Comparison of ENCODE assay signal across 2 cellular contexts in the genomic region with DNA sequence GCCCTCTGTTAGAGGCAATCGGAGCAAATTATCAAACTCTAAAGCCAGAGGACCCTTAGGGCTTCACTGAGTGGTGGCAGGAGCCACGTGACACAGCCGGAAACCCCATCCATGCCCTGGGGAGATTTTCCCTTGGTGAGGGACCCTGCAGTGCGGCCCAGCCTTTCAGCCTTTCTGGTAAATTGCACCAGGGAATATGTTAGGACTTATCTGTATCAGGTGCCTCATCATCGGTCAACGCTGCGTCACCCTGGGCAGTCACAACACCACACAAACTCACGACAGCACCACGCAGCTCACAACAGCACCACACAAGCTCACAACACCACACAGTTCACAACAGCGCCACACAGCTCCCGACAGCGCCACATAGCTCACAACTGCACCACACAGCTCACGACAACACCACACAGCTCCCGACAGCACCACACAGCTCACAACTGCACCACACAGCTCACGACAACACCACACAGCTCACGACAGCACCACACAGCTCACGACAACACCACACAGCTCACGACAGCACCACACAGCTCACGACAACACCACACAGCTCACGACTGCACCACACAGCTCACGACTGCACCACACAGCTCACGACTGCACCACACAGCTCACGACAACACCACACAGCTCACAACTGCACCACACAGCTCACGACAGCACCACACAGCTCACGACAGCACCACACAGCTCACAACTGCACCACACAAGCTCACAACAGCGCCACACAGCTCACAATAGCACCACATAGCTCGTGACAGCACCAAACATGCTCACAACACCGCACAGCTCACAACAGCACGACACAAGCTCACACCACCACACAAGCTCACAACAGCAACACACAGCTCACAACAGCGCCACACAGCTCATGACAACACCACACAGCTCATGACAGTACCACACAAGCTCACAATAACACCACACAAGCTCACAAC.
TF ChIP-seq lines count a peak whose summit lies in the region.

No MANE protein-coding gene starts in this region.

TF ChIP-seq in HepG2, 621 proteins besides CTCF, POLR2A, EP300 and RAD21:
- TF ChIP-seq REST (IDR thresholded peaks at IDR 0.05; ENCODE audit: borderline replicate concordance in 1 of 2, low read depth in 1 of 2, low read length in 2 of 2) (no peak), BHLHE40 (IDR thresholded peaks at IDR 0.05; ENCODE audit: low read length) (no peak), MAFK (conservative IDR thresholded peaks at IDR 0.05 in 1 of 2, IDR thresholded peaks at IDR 0.05 in 1 of 2; ENCODE audit: low read length in 2 of 2) (no peak), BCL3 (CRISPR knock-in tag; IDR thresholded peaks at IDR 0.05) (no peak), ZBTB26 (CRISPR knock-in tag; IDR thresholded peaks at IDR 0.05; ENCODE audit: borderline replicate concordance) (no peak), PAF1 (CRISPR knock-in tag; IDR thresholded peaks at IDR 0.05) (no peak), ETV5 (CRISPR knock-in tag; IDR thresholded peaks at IDR 0.05; ENCODE audit: borderline replicate concordance) (no peak), SPEN (CRISPR knock-in tag; IDR thresholded peaks at IDR 0.05; ENCODE audit: low read depth) (no peak)

TF ChIP-seq in H1, 55 proteins besides CTCF, POLR2A, EP300 and RAD21:
- TF ChIP-seq BACH1 (IDR thresholded peaks at IDR 0.05; ENCODE audit: low read length) (no peak), TAF1 (IDR thresholded peaks at IDR 0.05; ENCODE audit: low read depth, low read length) (no peak), BCL11A (IDR thresholded peaks at IDR 0.05; ENCODE audit: low read depth in 2 of 2, low read length in 2 of 2) (no peak), GABPA (IDR thresholded peaks at IDR 0.05; ENCODE audit: borderline replicate concordance, insufficient read depth, low read length) (no peak), RNF2 (IDR thresholded peaks at IDR 0.05; ENCODE audit: borderline replicate concordance, low read depth, low read length, missing control alignments, poor library complexity, severe bottlenecking) (no peak), RFX5 (IDR thresholded peaks at IDR 0.05; ENCODE audit: borderline replicate concordance, low read depth, low read length) (no peak), USF2 (IDR thresholded peaks at IDR 0.05; ENCODE audit: low read length) (no peak), EZH2 (IDR thresholded peaks at IDR 0.05; ENCODE audit: low read depth, low read length, severe bottlenecking) (no peak), RBBP5 (IDR thresholded peaks at IDR 0.05; ENCODE audit: borderline replicate concordance, low read depth, low read length) (no peak), YY1 (IDR thresholded peaks at IDR 0.05; ENCODE audit: low read depth, low read length) (no peak), GTF2F1 (IDR thresholded peaks at IDR 0.05; ENCODE audit: borderline replicate concordance, low read depth, low read length) (no peak), KDM1A (IDR thresholded peaks at IDR 0.05; ENCODE audit: borderline replicate concordance, low read length) (no peak), TCF12 (IDR thresholded peaks at IDR 0.05; ENCODE audit: low read depth, low read length) (no peak), SRF (IDR thresholded peaks at IDR 0.05; ENCODE audit: low read depth, low read length) (no peak), CBX8 (IDR thresholded peaks at IDR 0.05; ENCODE audit: borderline replicate concordance, low read depth, low read length) (no peak)
- TF ChIP-seq, protein P1, sequence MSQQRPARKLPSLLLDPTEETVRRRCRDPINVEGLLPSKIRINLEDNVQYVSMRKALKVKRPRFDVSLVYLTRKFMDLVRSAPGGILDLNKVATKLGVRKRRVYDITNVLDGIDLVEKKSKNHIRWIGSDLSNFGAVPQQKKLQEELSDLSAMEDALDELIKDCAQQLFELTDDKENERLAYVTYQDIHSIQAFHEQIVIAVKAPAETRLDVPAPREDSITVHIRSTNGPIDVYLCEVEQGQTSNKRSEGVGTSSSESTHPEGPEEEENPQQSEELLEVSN (IDR thresholded peaks at IDR 0.05), result no peak
